Comparison of ENCODE assay signal across 11 cellular contexts in the genomic region with DNA sequence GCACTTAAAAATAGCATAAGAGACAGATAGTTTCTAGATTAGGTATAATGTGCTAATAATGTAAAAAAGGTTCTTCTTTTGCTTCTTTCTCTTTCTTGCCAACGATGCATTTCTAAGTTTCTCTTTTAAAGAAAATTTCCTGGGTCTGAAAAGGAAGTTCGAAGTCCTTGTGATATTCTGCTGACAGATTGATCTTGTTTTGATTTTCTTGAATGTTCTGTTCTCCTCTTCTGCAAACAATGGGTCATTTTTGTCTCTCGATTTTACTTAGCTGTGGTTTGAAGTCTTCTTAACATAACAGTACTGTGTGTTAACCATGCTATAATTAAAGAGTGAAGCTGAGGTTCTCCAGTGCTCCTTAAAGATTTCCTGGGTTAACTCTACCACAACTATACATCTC.
A peak's percentile ranks its signal among the peaks of the same experiment; 100 is the strongest.
DNase-seq lines count a peak whose midpoint lies in the region; ATAC-seq and TF ChIP-seq lines count a peak whose summit lies in the region.
"Had no signal": no experiment of that assay in that cellular context is flagged by ENCODE, and none has a peak within 500 bp of the region (broad histone marks: within the 10 kb centered on the region; RNA-seq: fewer than 3 reads in every experiment).

No MANE protein-coding gene starts in this region.

- peaks cover 7% of the 10 kb centered on the region for H3K36me3 Mint-ChIP-seq in T-helper 1 cell treated with Interleukin-12 subunit alpha and Interleukin-12 subunit beta and Interleukin-4 antibody, amounts not matched to agents 30 μg/mL and 1 μg/mL, for 36 hours (ENCODE audit: low read depth)

- peaks cover 23% of the 10 kb centered on the region for H3K4me1 Mint-ChIP-seq in T-helper 1 cell treated with Interleukin-12 subunit alpha and Interleukin-12 subunit beta and Interleukin-4 antibody, amounts not matched to agents 30 μg/mL and 1 μg/mL, for 36 hours (ENCODE audit: low read depth)
- H3K4me1 Mint-ChIP-seq in stimulated activated naive CD8-positive, alpha-beta T cell treated with anti-CD3 and anti-CD28 coated beads, Interleukin-15, amount 100 ng/mL, for 72 hours = peaks cover 32% of the 10 kb centered on the region

- H3K27ac Mint-ChIP-seq in T-helper 1 cell treated with Interleukin-12 subunit alpha and Interleukin-12 subunit beta and Interleukin-4 antibody, amounts not matched to agents 30 μg/mL and 1 μg/mL, for 36 hours = peak overlapping the region; percentile 70
- H3K27ac Mint-ChIP-seq in stimulated activated naive CD8-positive, alpha-beta T cell treated with anti-CD3 and anti-CD28 coated beads, Interleukin-15, amount 100 ng/mL, for 72 hours = no peak overlapping the region

- DNase-seq in activated CD4-positive, CD25-positive, alpha-beta regulatory T cell treated with anti-CD3 and anti-CD28 coated beads, Interleukin-2, amount 50 U/mL, for 72 hours = no peak
- no peak for DNase-seq in stimulated activated naive CD8-positive, alpha-beta T cell treated with anti-CD3 and anti-CD28 coated beads, Interleukin-15, amount 100 ng/mL, for 72 hours
- DNase-seq in erythroblast (lab: John Stamatoyannopoulos, UW) (no peak), NCI-H526 treated with DMSO at 0.1 percent for 48 hours (lab: John Stamatoyannopoulos, UW) (no peak), NCI-H510A treated with DMSO at 0.1 percent for 48 hours (lab: John Stamatoyannopoulos, UW) (no peak)
- DNase-seq: hippocampal formation, right lobe of liver had no signal

- H3K4me3 Mint-ChIP-seq in T-helper 1 cell treated with Interleukin-12 subunit alpha and Interleukin-12 subunit beta and Interleukin-4 antibody, amounts not matched to agents 30 μg/mL and 1 μg/mL, for 36 hours = peak overlapping the region; percentile 14
- H3K4me3 Mint-ChIP-seq in stimulated activated naive CD8-positive, alpha-beta T cell treated with anti-CD3 and anti-CD28 coated beads, Interleukin-15, amount 100 ng/mL, for 72 hours = peak overlapping the region; percentile 25 to 46

- ATAC-seq in activated CD4-positive, CD25-positive, alpha-beta regulatory T cell treated with anti-CD3 and anti-CD28 coated beads, Interleukin-2, amount 50 U/mL, for 24 hours = peak; percentile 72 to 82
- ATAC-seq in HG02852 (IDR thresholded peaks at IDR 0.05; ENCODE audit: unreplicated experiment) = peak; percentile 91
- peak; percentile 74 for ATAC-seq in stimulated activated naive CD8-positive, alpha-beta T cell treated with anti-CD3 and anti-CD28 coated beads, Interleukin-15, amount 100 ng/mL, for 72 hours
- ATAC-seq: HCT116 had no signal

- H3K9me3 Mint-ChIP-seq in T-helper 1 cell treated with Interleukin-12 subunit alpha and Interleukin-12 subunit beta and Interleukin-4 antibody, amounts not matched to agents 30 μg/mL and 1 μg/mL, for 36 hours = no peaks in the 10 kb centered on the region
- peaks cover 0 to 12% of the 10 kb centered on the region in 2 donors for H3K9me3 Mint-ChIP-seq in stimulated activated naive CD8-positive, alpha-beta T cell treated with anti-CD3 and anti-CD28 coated beads, Interleukin-15, amount 100 ng/mL, for 72 hours

- H3K27me3 Mint-ChIP-seq in T-helper 1 cell treated with Interleukin-12 subunit alpha and Interleukin-12 subunit beta and Interleukin-4 antibody, amounts not matched to agents 30 μg/mL and 1 μg/mL, for 36 hours (ENCODE audit: low read depth) = no peaks in the 10 kb centered on the region
- H3K27me3 Mint-ChIP-seq in stimulated activated naive CD8-positive, alpha-beta T cell treated with anti-CD3 and anti-CD28 coated beads, Interleukin-15, amount 100 ng/mL, for 72 hours = no peaks in the 10 kb centered on the region

- no peak for TF ChIP-seq POLR2A in erythroblast (IDR thresholded peaks at IDR 0.05; ENCODE audit: low read length)
